ENCODE assay signal across 29 cellular contexts in the genomic region with DNA sequence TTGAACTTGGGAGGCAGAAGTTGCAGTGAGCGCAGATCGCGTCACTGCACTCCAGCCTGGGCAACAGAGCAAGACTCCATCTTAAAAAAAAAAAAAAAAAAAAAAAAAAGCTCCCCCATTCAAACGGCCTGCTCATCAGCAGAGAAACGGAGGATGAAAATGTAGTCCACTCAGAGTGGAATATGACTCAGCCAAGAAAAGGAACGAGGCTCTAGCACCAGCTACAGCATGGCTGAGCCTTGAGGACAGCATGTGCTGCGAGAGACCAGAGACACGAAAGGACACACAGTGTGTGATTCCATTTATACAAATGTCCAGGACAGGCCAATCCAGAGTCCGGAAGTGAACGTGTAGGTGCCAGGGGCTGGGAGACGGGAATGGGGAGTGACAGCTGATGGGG. TPM values are rescaled to one million over a fixed set of nuclear protein-coding genes. Genes with fewer than 3 reads are reported as not detected.
"Had no signal": no experiment of that assay in that cellular context is flagged by ENCODE, and none has a peak within 500 bp of the region (broad histone marks: within the 10 kb centered on the region; RNA-seq: fewer than 3 reads in every experiment).

No MANE protein-coding gene starts in this region.

- H3K4me3 ChIP-seq: ascending aorta, cardiac muscle cell, Peyer's patch had no signal

- ATAC-seq: activated T-cell treated with anti-CD3 and anti-CD28 coated beads, Interleukin-2, amount 50 U/mL, for 4 hours; SK-N-SH treated with all-trans-retinoic acid at 6 μM for 48 hours; T-cell; T-helper 17 cell had no signal

- H3K4me1 ChIP-seq: ascending aorta, Peyer's patch had no signal

- H3K4me2 ChIP-seq: KMS-11 had no signal

- H3K27ac Mint-ChIP-seq: activated B cell treated with CpG ODN at 0.5 μM for 24 hours; activated CD4-positive, alpha-beta memory T cell treated with anti-CD3 and anti-CD28 coated beads for 36 hours; activated naive CD4-positive, alpha-beta T cell treated with anti-CD3 and anti-CD28 coated beads, Interleukin-2, amount 50 U/mL, for 24 hours; activated naive CD8-positive, alpha-beta T cell treated with anti-CD3 and anti-CD28 coated beads, Interleukin-2, amount 10 ng/mL, durations not matched to agents 7 days and 5 days; activated T-helper 1 cell treated with anti-CD3 and anti-CD28 coated beads, Interleukin-12 subunit alpha, Interleukin-12 subunit beta, Interleukin-2, Interleukin-4 antibody, amounts not matched to agents 30 ng/mL and 10 ng/mL and 1 ng/mL, durations not matched to agents 14 hours and 24 hours and 36 hours; T-cell; T-helper 17 cell had no signal

- H3K4me1 Mint-ChIP-seq: activated B cell treated with CpG ODN at 0.5 μM for 24 hours; activated naive CD4-positive, alpha-beta T cell treated with anti-CD3 and anti-CD28 coated beads, Interleukin-2, amount 50 U/mL, for 24 hours; activated naive CD8-positive, alpha-beta T cell treated with anti-CD3 and anti-CD28 coated beads, Interleukin-2, amount 10 ng/mL, durations not matched to agents 7 days and 5 days; T-cell; T-helper 17 cell had no signal

- H3K27me3 Mint-ChIP-seq: activated naive CD8-positive, alpha-beta T cell treated with anti-CD3 and anti-CD28 coated beads, Interleukin-2, amount 10 ng/mL, durations not matched to agents 7 days and 5 days had no signal

- H3K36me3 Mint-ChIP-seq: activated CD4-positive, alpha-beta memory T cell treated with anti-CD3 and anti-CD28 coated beads for 36 hours; activated naive CD4-positive, alpha-beta T cell treated with anti-CD3 and anti-CD28 coated beads, Interleukin-2, amount 50 U/mL, for 24 hours; activated naive CD8-positive, alpha-beta T cell treated with anti-CD3 and anti-CD28 coated beads, Interleukin-2, amount 10 ng/mL, durations not matched to agents 7 days and 5 days; T-cell had no signal

- H3K9ac ChIP-seq: KMS-11 had no signal

- H3K4me3 Mint-ChIP-seq: activated B cell treated with CpG ODN at 0.5 μM for 24 hours; activated CD4-positive, alpha-beta memory T cell treated with anti-CD3 and anti-CD28 coated beads for 36 hours; activated naive CD4-positive, alpha-beta T cell treated with anti-CD3 and anti-CD28 coated beads, Interleukin-2, amount 50 U/mL, for 24 hours; activated naive CD8-positive, alpha-beta T cell treated with anti-CD3 and anti-CD28 coated beads, Interleukin-2, amount 10 ng/mL, durations not matched to agents 7 days and 5 days; activated T-cell treated with anti-CD3 and anti-CD28 coated beads, Interleukin-2, amount 50 U/mL, for 4 hours; activated T-helper 1 cell treated with anti-CD3 and anti-CD28 coated beads, Interleukin-12 subunit alpha, Interleukin-12 subunit beta, Interleukin-2, Interleukin-4 antibody, amounts not matched to agents 30 ng/mL and 10 ng/mL and 1 ng/mL, durations not matched to agents 14 hours and 24 hours and 36 hours; T-cell; T-helper 17 cell had no signal

- H3K9me3 Mint-ChIP-seq: activated B cell treated with CpG ODN at 0.5 μM for 24 hours; activated CD4-positive, alpha-beta memory T cell treated with anti-CD3 and anti-CD28 coated beads for 36 hours; activated naive CD4-positive, alpha-beta T cell treated with anti-CD3 and anti-CD28 coated beads, Interleukin-2, amount 50 U/mL, for 24 hours; activated naive CD8-positive, alpha-beta T cell treated with anti-CD3 and anti-CD28 coated beads, Interleukin-2, amount 10 ng/mL, durations not matched to agents 7 days and 5 days; activated T-cell treated with anti-CD3 and anti-CD28 coated beads, Interleukin-2, amount 50 U/mL, for 4 hours; activated T-helper 1 cell treated with anti-CD3 and anti-CD28 coated beads, Interleukin-12 subunit alpha, Interleukin-12 subunit beta, Interleukin-2, Interleukin-4 antibody, amounts not matched to agents 30 ng/mL and 10 ng/mL and 1 ng/mL, durations not matched to agents 14 hours and 24 hours and 36 hours; T-cell had no signal

- H3K36me3 ChIP-seq: ascending aorta, cardiac muscle cell, Peyer's patch had no signal

- H3K27me3 ChIP-seq: ascending aorta, cardiac muscle cell, Peyer's patch had no signal

- DNase-seq: activated B cell treated with CpG ODN at 0.5 μM for 24 hours; activated CD4-positive, alpha-beta memory T cell treated with anti-CD3 and anti-CD28 coated beads for 36 hours; activated CD4-positive, alpha-beta T cell treated with anti-CD3 and anti-CD28 coated beads for 4 hours; activated CD4-positive, alpha-beta T cell treated with anti-CD3 and anti-CD28 coated beads, Interleukin-2, amount 50 U/mL, for 1 hour; activated CD4-positive, CD25-positive, alpha-beta regulatory T cell treated with anti-CD3 and anti-CD28 coated beads, Interleukin-2, amount 50 U/mL, for 72 hours; activated CD8-positive, alpha-beta memory T cell treated with anti-CD3 and anti-CD28 coated beads, Interleukin-2, amount 50 U/mL, for 4 hours; activated naive CD4-positive, alpha-beta T cell treated with Interleukin-2 at 50 U/mL for 16 hours; activated T-cell treated with anti-CD3 and anti-CD28 coated beads for 4 hours; activated T-cell treated with anti-CD3 and anti-CD28 coated beads, Interleukin-2, amount 50 U/mL, for 4 hours; amygdala; MM.1S; NCI-H1092; NCI-H1436 treated with DMSO at 0.1 percent for 48 hours; NCI-H1694 treated with DMSO at 0.1 percent for 48 hours; NCI-H2029; NCI-H345; NCI-H524 treated with DMSO at 0.1 percent for 48 hours; SIG-M5; T-helper 17 cell had no signal

- H3K27ac ChIP-seq: ascending aorta, cardiac muscle cell, KMS-11, Peyer's patch, VCaP had no signal

- H3K9me3 ChIP-seq: ascending aorta, Peyer's patch had no signal

RNA-seq across cellular contexts. Expression of a gene that starts 46.3 kb away (rescaled TPM):
- total RNA-seq: activated B cell treated with CpG ODN at 0.5 μM for 24 hours; activated naive CD8-positive, alpha-beta T cell treated with anti-CD3 and anti-CD28 coated beads, Interleukin-2, amount 10 ng/mL, durations not matched to agents 7 days and 5 days; T-helper 17 cell had no signal
